Comparison of ENCODE assay signal across 8 cellular contexts in genomic region chr1:181247-182216, GRCh38.
DNase-seq lines count a peak whose midpoint lies in the region; ATAC-seq and TF ChIP-seq lines count a peak whose summit lies in the region.
"Not testable (repeated sequence)": the region's sequence is repeated elsewhere in the genome, so short reads cannot be mapped to it uniquely, and the experiment has no call there.

No MANE protein-coding gene starts in this region.

- peak; percentile 26 to 70 (median 48) for DNase-seq in CD8-positive, alpha-beta T cell
- peak; percentile 68 for DNase-seq in Jurkat, Clone E6-1 (ENCODE audit: low read depth, low spot score)
- peak; percentile 45 for DNase-seq in activated naive CD4-positive, alpha-beta T cell treated with Interleukin-2 at 50 U/mL for 16 hours
- DNase-seq in endothelial cell (ENCODE audit: low spot score) (peak; percentile 41), islet precursor cell (peak; percentile 68), posterior cingulate gyrus (peak in 8 of 10 donors; percentile 1 to 86 (median 32)), stomach (peak; percentile 61)

- not testable (repeated sequence) for H3K27me3 ChIP-seq in CD8-positive, alpha-beta T cell (ENCODE audit: insufficient read depth, low read length); stomach

- POLR2A ChIA-PET in CD8-positive, alpha-beta T cell (lab: Charles Lee) = not testable (repeated sequence)

- H3K27ac ChIP-seq in CD8-positive, alpha-beta T cell (ENCODE audit: low read depth, low read length); VCaP; stomach: not testable (repeated sequence)

- peak; percentile 51 for TF ChIP-seq CTCF in CD8-positive, alpha-beta T cell (IDR thresholded peaks at IDR 0.05)
- TF ChIP-seq CTCF in VCaP (conservative IDR thresholded peaks at IDR 0.05) (peak; percentile 39), endothelial cell (IDR thresholded peaks at IDR 0.05; ENCODE audit: unreplicated experiment) (peak; percentile 81), stomach (IDR thresholded peaks at IDR 0.05) (peak in 1 of 7 experiments; percentile 51)

- not testable (repeated sequence) for H3K4me1 ChIP-seq in CD8-positive, alpha-beta T cell (ENCODE audit: insufficient read depth, low read length); stomach

- not testable (repeated sequence) for TF ChIP-seq EP300 in stomach (IDR thresholded peaks at IDR 0.05)

- H3K4me1 Mint-ChIP-seq in CD8-positive, alpha-beta T cell (ENCODE audit: low read depth); endothelial cell (ENCODE audit: unreplicated experiment): not testable (repeated sequence)

- H3K27me3 Mint-ChIP-seq in CD8-positive, alpha-beta T cell (ENCODE audit: low read depth); endothelial cell (ENCODE audit: unreplicated experiment): not testable (repeated sequence)

- not testable (repeated sequence) for H3K9me3 ChIP-seq in CD8-positive, alpha-beta T cell (ENCODE audit: low read length); stomach

- H3K9me3 Mint-ChIP-seq in CD8-positive, alpha-beta T cell; endothelial cell (ENCODE audit: unreplicated experiment): not testable (repeated sequence)

- H3K4me3 Mint-ChIP-seq in CD8-positive, alpha-beta T cell; endothelial cell (ENCODE audit: unreplicated experiment): not testable (repeated sequence)

- H3K4me3 ChIP-seq in CD8-positive, alpha-beta T cell (ENCODE audit: low read depth, low read length); Jurkat, Clone E6-1 (ENCODE audit: low read length); stomach: not testable (repeated sequence)

- H3K27ac Mint-ChIP-seq in CD8-positive, alpha-beta T cell; endothelial cell (ENCODE audit: unreplicated experiment): not testable (repeated sequence)

- 78 to 86% (median 85%) methylated on average over 33 to 65 of the region's 79 CpGs for WGBS in stomach, 5 donors

- not testable (repeated sequence) for H3K36me3 ChIP-seq in CD8-positive, alpha-beta T cell (ENCODE audit: insufficient read depth, low read length); stomach

- CTCF ChIA-PET in CD8-positive, alpha-beta T cell (lab: Charles Lee) = not testable (repeated sequence)

- H3K36me3 Mint-ChIP-seq in CD8-positive, alpha-beta T cell; endothelial cell (ENCODE audit: low read depth, unreplicated experiment): not testable (repeated sequence)

- not testable (repeated sequence) for ATAC-seq in CD8-positive, alpha-beta T cell

- intact Hi-C loops in CD8-positive, alpha-beta T cell (cut with DNase I, micrococcal nuclease); posterior cingulate gyrus (cut with DNase I); stomach (cut with DNase I; ENCODE audit: low total_unique reads): not testable (repeated sequence)

- TF ChIP-seq POLR2A in stomach (IDR thresholded peaks at IDR 0.05) = not testable (repeated sequence)
